2 cellular contexts compared by ENCODE assay signal in genomic region chr15:83142151-83142550, GRCh38. TPM values are rescaled to one million over a fixed set of nuclear protein-coding genes. Genes with fewer than 3 reads are reported as not detected.
"Had no signal": no experiment of that assay in that cellular context is flagged by ENCODE, and none has a peak within 500 bp of the region (broad histone marks: within the 10 kb centered on the region; RNA-seq: fewer than 3 reads in every experiment).

No MANE protein-coding gene starts in this region.

RNA-seq across cellular contexts. Expression of gene TM6SF1, which starts 34.7 kb away (rescaled TPM):
- total RNA-seq: mesothelial cell of epicardium had no signal
- polyA plus RNA-seq: mammary epithelial cell had no signal
